ENCODE assay signal across 23 cellular contexts in the genomic region with DNA sequence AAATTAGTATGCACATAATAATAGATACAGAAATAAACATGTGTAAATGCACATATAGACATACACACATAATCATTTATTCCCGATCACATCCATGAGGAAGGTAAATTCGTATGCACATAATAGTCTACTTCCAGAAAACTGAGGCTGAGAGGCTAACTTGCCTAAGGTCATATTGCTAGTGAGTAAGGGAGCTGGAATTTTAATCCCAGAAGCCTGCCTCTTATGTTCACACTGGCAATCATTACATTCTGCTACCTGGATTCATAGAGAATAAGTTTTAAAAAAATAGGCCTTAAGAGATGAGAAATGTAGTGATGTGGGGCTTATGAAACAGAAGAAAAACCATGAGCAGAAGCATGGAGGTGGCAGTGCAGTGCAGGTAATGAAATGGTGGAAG.
A peak's percentile ranks its signal among the peaks of the same experiment; 100 is the strongest.
DNase-seq lines count a peak whose midpoint lies in the region; ATAC-seq and TF ChIP-seq lines count a peak whose summit lies in the region.
"Had no signal": no experiment of that assay in that cellular context is flagged by ENCODE, and none has a peak within 500 bp of the region (broad histone marks: within the 10 kb centered on the region; RNA-seq: fewer than 3 reads in every experiment).

No MANE protein-coding gene starts in this region.

- TF ChIP-seq CTCF in PC-9 (conservative IDR thresholded peaks at IDR 0.05) (no peak), epithelial cell of esophagus (IDR thresholded peaks at IDR 0.05; ENCODE audit: insufficient read depth, low read depth, low read length, missing control alignments) (no peak)

- BruUV-seq in PC-9 (replicated peaks; lab: Mats Ljungman, UMichigan), result no TSS peak

- no peaks in the 10 kb centered on the region for H3K27me3 ChIP-seq in PC-9 (ENCODE audit: insufficient read depth, low read depth)
- H3K27me3 ChIP-seq: BE2C, MG63, SJCRH30 had no signal

- no peaks in the 10 kb centered on the region for H4K20me1 ChIP-seq in PC-9 (ENCODE audit: insufficient read depth)

- intact Hi-C loops in PC-9 (cut with micrococcal nuclease; ENCODE audit: unreplicated experiment), result loop anchor here (1.0 kb wide), 1 partner anchor 10 kb away; no protein-coding TSS in a partner anchor

- H3K4me3 ChIP-seq in PC-9, result no peak overlapping the region
- no peak overlapping the region for H3K4me3 ChIP-seq in epithelial cell of esophagus (ENCODE audit: low read length)
- H3K4me3 ChIP-seq: GM23248, K562, MG63, SJCRH30 had no signal

- no peaks in the 10 kb centered on the region for H3K79me2 ChIP-seq in PC-9 (ENCODE audit: low read depth)

- POLR2A ChIA-PET in PC-9 (lab: Charles Lee; ENCODE audit: unreplicated experiment), result no interaction called here

- no peaks in the 10 kb centered on the region for H3F3A ChIP-seq in PC-9 (ENCODE audit: insufficient read depth, low read depth)

- H3K27ac ChIP-seq in PC-9, result no peak overlapping the region
- H3K27ac ChIP-seq: GM23248, SJCRH30 had no signal

- H3K9me3 ChIP-seq in PC-9 (ENCODE audit: insufficient read depth, low read depth), result no peaks in the 10 kb centered on the region
- H3K9me3 ChIP-seq: BE2C, MG63, SJCRH30 had no signal

- peaks cover 27% of the 10 kb centered on the region for H3K4me1 ChIP-seq in PC-9 (replicated peaks; ENCODE audit: insufficient read depth)
- H3K4me1 ChIP-seq: BE2C had no signal

- H3K4me2 ChIP-seq in PC-9, result 0 out of 2 replicates have a peak overlapping the region, but pooled peaks have one; percentile 50

- H3K9me2 ChIP-seq in PC-9 (ENCODE audit: insufficient read depth), result no peaks in the 10 kb centered on the region

- H3K36me3 ChIP-seq in PC-9 (ENCODE audit: low read depth), result no peaks in the 10 kb centered on the region
- H3K36me3 ChIP-seq: BE2C, MG63, SJCRH30 had no signal

- DNase-seq in ELR (ENCODE audit: low read depth) (peak; percentile 53), PC-9 (no peak), epithelial cell of esophagus (ENCODE audit: low read depth) (peak; percentile 82), renal cortical epithelial cell (ENCODE audit: low read depth) (peak; percentile 78), NCI-H2196 treated with DMSO at 0.1 percent for 48 hours (lab: John Stamatoyannopoulos, UW; ENCODE audit: unreplicated experiment) (no peak), cortex of kidney (lab: John Stamatoyannopoulos, UW) (no peak)
- DNase-seq: BE2C, Calu3, DMS153, DND-41, GM23248, H7, Kasumi-1, MG63, NCI-H2029, NCI-H2227 treated with DMSO at 0.1 percent for 48 hours, NCI-H526 treated with DMSO at 0.1 percent for 48 hours had no signal

- no peak for ATAC-seq in HG02759 (IDR thresholded peaks at IDR 0.05; ENCODE audit: unreplicated experiment)
- ATAC-seq in HG03097 (IDR thresholded peaks at IDR 0.05; ENCODE audit: low FRiP score, unreplicated experiment), result no peak
- ATAC-seq: K562, Panc1, SK-N-SH treated with all-trans-retinoic acid at 6 μM for 48 hours had no signal

- CTCF ChIA-PET in PC-9 (lab: Charles Lee), result no interaction called here

- H2AFZ ChIP-seq in PC-9, result no peak overlapping the region
- H2AFZ ChIP-seq: GM23248 had no signal

Comparison
In these comparisons a context has a peak if more than half of its experiments do, and no peak if none do; other contexts are left out.
1. DNase-seq: peak in ELR (single experiment), epithelial cell of esophagus (single experiment) and renal cortical epithelial cell (single experiment); none in PC-9 (0 of 2), NCI-H2196 treated with DMSO at 0.1 percent for 48 hours (single experiment) and cortex of kidney (single experiment).